In the genomic region with DNA sequence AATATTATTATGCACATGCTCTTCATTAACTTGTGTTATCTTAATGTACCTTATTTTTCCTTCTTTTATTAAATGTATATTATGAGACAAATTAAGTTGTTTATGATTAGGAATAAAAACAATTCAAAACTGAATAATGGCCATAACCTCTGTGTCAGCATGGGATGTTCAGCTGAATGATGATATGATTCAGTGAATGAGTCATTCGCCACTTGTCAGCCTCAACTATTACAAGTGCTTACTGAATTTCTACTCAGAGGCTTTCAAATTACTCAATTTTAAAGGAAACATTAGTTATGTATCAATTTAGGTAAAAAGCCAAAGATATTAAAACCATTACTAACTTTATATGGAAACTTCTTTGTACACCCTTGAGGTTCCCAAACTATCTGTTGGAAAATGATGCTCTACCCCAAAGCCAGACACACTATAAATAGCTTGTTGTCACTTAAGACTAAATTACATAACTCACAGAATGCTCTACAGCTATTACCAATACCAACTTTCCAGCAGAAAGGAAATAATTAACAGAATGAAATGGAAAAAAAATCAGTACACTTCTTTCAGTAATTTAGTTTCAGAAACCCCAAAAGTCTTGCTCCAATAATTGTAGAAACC, we compare ENCODE assay signal across 3 cellular contexts.
TF ChIP-seq lines count a peak whose summit lies in the region.

No MANE protein-coding gene starts in this region.

TF ChIP-seq in SK-N-SH, 30 proteins besides CTCF, POLR2A, EP300 and RAD21:
- TF ChIP-seq RFX5 (IDR thresholded peaks at IDR 0.05; ENCODE audit: low read length) (no peak), FOXM1 (IDR thresholded peaks at IDR 0.05; ENCODE audit: low read depth) (no peak), FOSL2 (IDR thresholded peaks at IDR 0.05; ENCODE audit: borderline replicate concordance, low read depth) (peak; percentile 43), NRF1 (IDR thresholded peaks at IDR 0.05; ENCODE audit: low read depth, low read length) (no peak)

TF ChIP-seq in SK-N-SH treated with all-trans-retinoic acid at 6 μM for 48 hours, 23 proteins besides CTCF, POLR2A, EP300 and RAD21:
- no peak for TF ChIP-seq ZFP3 (CRISPR knock-in tag; IDR thresholded peaks at IDR 0.05)
- no peak for TF ChIP-seq BACH2 (CRISPR knock-in tag; IDR thresholded peaks at IDR 0.05; ENCODE audit: borderline replicate concordance)
- TF ChIP-seq ZC3H10 (CRISPR knock-in tag; IDR thresholded peaks at IDR 0.05), result no peak
- no peak for TF ChIP-seq OSR1 (CRISPR knock-in tag; IDR thresholded peaks at IDR 0.05)
- TF ChIP-seq TSHZ2 (CRISPR knock-in tag; IDR thresholded peaks at IDR 0.05), result no peak
- no peak for TF ChIP-seq ISL1 (CRISPR knock-in tag; IDR thresholded peaks at IDR 0.05)
- no peak for TF ChIP-seq TOX (CRISPR knock-in tag; IDR thresholded peaks at IDR 0.05; ENCODE audit: borderline replicate concordance)
- no peak for TF ChIP-seq CSDC2 (CRISPR knock-in tag; IDR thresholded peaks at IDR 0.05)
- TF ChIP-seq ESRRG (CRISPR knock-in tag; IDR thresholded peaks at IDR 0.05), result no peak
- no peak for TF ChIP-seq RARB (CRISPR knock-in tag; IDR thresholded peaks at IDR 0.05)
- TF ChIP-seq ZNF565 (CRISPR knock-in tag; conservative IDR thresholded peaks at IDR 0.05; ENCODE audit: low read depth), result no peak
- no peak for TF ChIP-seq ARNTL (CRISPR knock-in tag; IDR thresholded peaks at IDR 0.05; ENCODE audit: borderline replicate concordance, low read depth)
- no peak for TF ChIP-seq ZNF8 (CRISPR knock-in tag; IDR thresholded peaks at IDR 0.05)
- no peak for TF ChIP-seq ZNF70 (CRISPR knock-in tag; IDR thresholded peaks at IDR 0.05)

TF ChIP-seq in endothelial cell of umbilical vein, 7 proteins besides CTCF, POLR2A, EP300 and RAD21:
- TF ChIP-seq MYC (IDR thresholded peaks at IDR 0.05; ENCODE audit: low read depth, low read length), result no peak
- TF ChIP-seq JUN (IDR thresholded peaks at IDR 0.05; ENCODE audit: borderline replicate concordance, insufficient read depth, insufficient read length, low read depth), result peak; percentile 36
- peak; percentile 82 for TF ChIP-seq FOS (IDR thresholded peaks at IDR 0.05; ENCODE audit: borderline replicate concordance, insufficient read depth, low read length)
- no peak for TF ChIP-seq EZH2 (IDR thresholded peaks at IDR 0.05; ENCODE audit: borderline replicate concordance, low read depth, low read length, severe bottlenecking)
- TF ChIP-seq POLR2AphosphoS5 (IDR thresholded peaks at IDR 0.05; ENCODE audit: insufficient read depth, low read depth, low read length), result no peak
